11 cellular contexts compared by ENCODE assay signal in the genomic region with DNA sequence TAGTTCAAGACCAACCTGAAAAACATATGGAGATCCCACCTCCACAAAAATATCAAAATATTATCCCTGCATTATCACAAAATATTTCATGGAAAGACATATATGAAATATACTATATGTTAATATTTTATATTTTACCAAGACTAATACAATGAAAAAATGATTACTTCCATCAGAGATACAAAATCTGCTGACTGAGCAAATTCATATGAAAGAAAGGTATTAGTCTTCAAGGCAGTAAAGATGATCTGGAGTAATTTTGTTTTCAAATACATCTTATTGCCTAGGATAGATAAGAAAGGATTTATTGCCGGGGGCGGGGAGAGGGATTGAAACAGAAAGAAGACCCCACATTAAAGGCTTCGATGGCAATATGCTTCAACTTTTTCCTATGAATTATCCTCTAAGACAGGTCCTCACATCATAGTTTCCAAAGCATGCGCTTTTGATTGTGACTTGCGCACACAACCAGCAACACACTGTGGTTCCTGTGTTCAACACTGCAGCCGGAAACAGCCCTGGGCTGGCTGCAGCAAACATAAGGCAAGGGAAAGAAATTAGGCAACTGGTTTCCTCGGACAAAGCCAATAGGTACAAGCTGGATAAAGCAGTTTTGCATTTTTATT.
DNase-seq lines count a peak whose midpoint lies in the region; ATAC-seq and TF ChIP-seq lines count a peak whose summit lies in the region.
"Had no signal": no experiment of that assay in that cellular context is flagged by ENCODE, and none has a peak within 500 bp of the region (broad histone marks: within the 10 kb centered on the region; RNA-seq: fewer than 3 reads in every experiment).

No MANE protein-coding gene starts in this region.

- intact Hi-C loops in right cardiac atrium (cut with DNase I) = no loop called here

- 75% methylated on average over 7 of the region's 7 CpGs for WGBS in right cardiac atrium

- no peak overlapping the region for H3K4me3 ChIP-seq in cardiac muscle cell
- no peak overlapping the region for H3K4me3 ChIP-seq in right cardiac atrium (ENCODE audit: low read length)

- no peaks in the 10 kb centered on the region for H3K36me3 ChIP-seq in cardiac muscle cell

- ATAC-seq in right cardiac atrium (no peak), GM18907 (IDR thresholded peaks at IDR 0.05; ENCODE audit: unreplicated experiment) (no peak), HG03139 (IDR thresholded peaks at IDR 0.05; ENCODE audit: unreplicated experiment) (no peak)

- H3K27ac ChIP-seq in cardiac muscle cell (peak overlapping the region; percentile 92), right cardiac atrium (ENCODE audit: low read length) (no peak overlapping the region), substantia nigra (ENCODE audit: low read depth, low read length, poor library complexity, severe bottlenecking) (peak overlapping the region; percentile 66)

- no peaks in the 10 kb centered on the region for H3K27me3 ChIP-seq in cardiac muscle cell
- H3K27me3 ChIP-seq in right cardiac atrium (ENCODE audit: control insufficient read depth, insufficient read depth) = no peaks in the 10 kb centered on the region

- H3K9me3 ChIP-seq in cardiac muscle cell (ENCODE audit: low read depth) (no peaks in the 10 kb centered on the region), right cardiac atrium (ENCODE audit: control insufficient read depth, low read length) (no peaks in the 10 kb centered on the region)

- no peak for TF ChIP-seq CTCF in cardiac muscle cell (IDR thresholded peaks at IDR 0.05; ENCODE audit: low read depth, low read length)

- DNase-seq in cardiac muscle cell (ENCODE audit: low read depth in 1 of 2, low spot score in 1 of 2) (no peak), right cardiac atrium (no peak), substantia nigra (lab: John Stamatoyannopoulos, UW) (peak in 14 of 49 donors; percentile 10 to 49 (median 28))
- DNase-seq in activated T-helper 9 cell treated with anti-CD3 and anti-CD28 coated beads, Interleukin-2, amount 50 U/mL, for 16 hours (ENCODE audit: low read depth) = peak; percentile 8
- peak; percentile 36 to 54 for DNase-seq in stimulated activated CD4-positive, alpha-beta T cell treated with anti-CD3 and anti-CD28 coated beads, Interleukin-12 subunit alpha, Interleukin-12 subunit beta, amount 100 ng/mL, for 24 hours (ENCODE audit: low read depth in 2 of 2)
- no peak for DNase-seq in effector CD8-positive, alpha-beta T cell (lab: John Stamatoyannopoulos, UW)
- DNase-seq: immature natural killer cell, NCI-H1694, small intestine had no signal

- H3K4me1 ChIP-seq in cardiac muscle cell (ENCODE audit: low read depth) = peaks cover 48% of the 10 kb centered on the region
- peaks cover 8% of the 10 kb centered on the region for H3K4me1 ChIP-seq in right cardiac atrium (ENCODE audit: control insufficient read depth, insufficient read depth, low read length)

Comparison
In these comparisons a context has a peak if more than half of its experiments do, and no peak if none do; other contexts are left out.
1. DNase-seq: peak in activated T-helper 9 cell treated with anti-CD3 and anti-CD28 coated beads, Interleukin-2, amount 50 U/mL, for 16 hours (single experiment) and stimulated activated CD4-positive, alpha-beta T cell treated with anti-CD3 and anti-CD28 coated beads, Interleukin-12 subunit alpha, Interleukin-12 subunit beta, amount 100 ng/mL, for 24 hours (2 of 2); none in cardiac muscle cell (0 of 2), right cardiac atrium (0 of 3) and effector CD8-positive, alpha-beta T cell (single experiment).